Comparison of ENCODE assay signal across 13 cellular contexts in the genomic region with DNA sequence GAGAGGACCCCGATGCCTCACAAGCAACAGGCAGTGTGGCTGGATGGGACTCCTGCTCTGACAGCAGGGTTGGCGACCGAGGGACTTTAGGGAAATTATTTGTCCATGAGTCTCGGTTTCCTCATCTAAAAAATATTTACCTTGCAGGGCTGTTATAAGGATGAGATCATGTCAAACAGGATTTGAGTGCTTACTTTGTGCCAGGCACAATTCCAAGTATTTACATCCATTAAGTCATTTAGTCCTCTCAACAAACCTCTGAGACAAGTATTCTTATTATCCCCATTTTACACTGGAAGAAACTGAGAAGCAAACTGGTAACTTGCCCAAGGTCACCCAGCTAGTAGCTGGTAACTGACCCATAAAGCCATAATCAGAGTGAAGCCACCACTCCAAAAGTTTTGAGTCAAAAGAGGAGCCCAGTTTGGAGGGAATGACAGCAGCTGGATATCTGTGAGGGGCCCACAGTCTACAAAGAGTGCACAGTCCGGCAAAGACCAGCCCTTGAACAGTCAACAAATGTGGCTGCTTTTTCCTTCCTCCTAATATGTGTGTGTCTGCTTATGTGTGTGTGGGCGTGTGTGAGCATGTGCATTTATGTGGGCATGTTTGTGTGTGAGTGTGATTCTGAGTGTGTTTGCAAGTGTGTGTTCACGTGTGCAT.
A peak's percentile ranks its signal among the peaks of the same experiment; 100 is the strongest.
DNase-seq lines count a peak whose midpoint lies in the region; TF ChIP-seq lines count a peak whose summit lies in the region.
"Had no signal": no experiment of that assay in that cellular context is flagged by ENCODE, and none has a peak within 500 bp of the region (broad histone marks: within the 10 kb centered on the region; RNA-seq: fewer than 3 reads in every experiment).

No MANE protein-coding gene starts in this region.

- intact Hi-C loops in head of caudate nucleus (cut with DNase I) = no loop called here

- no peaks in the 10 kb centered on the region for H3K27me3 Mint-ChIP-seq in T-helper 2 cell treated with Interferon-gamma antibody and Interleukin-4, amounts not matched to agents 5 μg/mL and 100 μg/mL, for 36 hours (ENCODE audit: low read depth)

- no peaks in the 10 kb centered on the region for H3K9me3 ChIP-seq in WERI-Rb-1 (ENCODE audit: severe bottlenecking)
- H3K9me3 ChIP-seq: vagina had no signal

- no peak overlapping the region for H3K4me3 ChIP-seq in foreskin fibroblast (ENCODE audit: low read depth in 1 of 2, low read length in 2 of 2)
- no peak overlapping the region for H3K4me3 ChIP-seq in WERI-Rb-1 (ENCODE audit: low read depth, low read length)
- H3K4me3 ChIP-seq: vagina had no signal

- H3K27me3 ChIP-seq in WERI-Rb-1 (ENCODE audit: insufficient read depth, low read depth, severe bottlenecking) = no peaks in the 10 kb centered on the region
- H3K27me3 ChIP-seq: vagina had no signal

- POLR2A ChIA-PET in RWPE1 (lab: Yijun Ruan, JAX; ENCODE audit: low non-redundant PET) = no interaction called here

- H3K27ac ChIP-seq in RWPE1 (no peak overlapping the region), WERI-Rb-1 (no peak overlapping the region)
- H3K27ac ChIP-seq: vagina had no signal

- peaks cover 22% of the 10 kb centered on the region for H3K9me3 Mint-ChIP-seq in T-helper 2 cell treated with Interferon-gamma antibody and Interleukin-4, amounts not matched to agents 5 μg/mL and 100 μg/mL, for 36 hours

- TF ChIP-seq CTCF in RWPE1 (conservative IDR thresholded peaks at IDR 0.05; ENCODE audit: low read depth) (no peak), foreskin fibroblast (IDR thresholded peaks at IDR 0.05; ENCODE audit: low read depth, low read length) (no peak), WERI-Rb-1 (IDR thresholded peaks at IDR 0.05; ENCODE audit: low read depth, low read length) (no peak)

- no peak overlapping the region for H3K27ac Mint-ChIP-seq in T-helper 2 cell treated with Interferon-gamma antibody and Interleukin-4, amounts not matched to agents 5 μg/mL and 100 μg/mL, for 36 hours
- H3K27ac Mint-ChIP-seq: activated CD8-positive, alpha-beta T cell treated with anti-CD3 and anti-CD28 coated beads, Interleukin-2, amount 10 ng/mL, durations not matched to agents 7 days and 5 days had no signal

- DNase-seq in AG08396 (ENCODE audit: low spot score) = peak; percentile 25
- DNase-seq in HT1080 (ENCODE audit: low read depth) = peak; percentile 46
- peak; percentile 48 for DNase-seq in RWPE1 (ENCODE audit: low spot score)
- peak; percentile 29 to 58 for DNase-seq in foreskin fibroblast
- no peak for DNase-seq in head of caudate nucleus
- DNase-seq in effector CD4-positive, alpha-beta T cell = no peak
- no peak for DNase-seq in WERI-Rb-1
- DNase-seq in T-helper 2 cell treated with Interferon-gamma antibody and Interleukin-4, amounts not matched to agents 5 μg/mL and 100 μg/mL, for 36 hours (ENCODE audit: low spot score) = no peak
- DNase-seq: activated CD8-positive, alpha-beta T cell treated with anti-CD3 and anti-CD28 coated beads, Interleukin-2, amount 10 ng/mL, durations not matched to agents 7 days and 5 days; activated gamma-delta T cell treated with Interleukin-2 at 50 U/mL for 16 hours; central memory CD4-positive, alpha-beta T cell; GDM1 had no signal

- no peak overlapping the region for H3K4me3 Mint-ChIP-seq in T-helper 2 cell treated with Interferon-gamma antibody and Interleukin-4, amounts not matched to agents 5 μg/mL and 100 μg/mL, for 36 hours
- H3K4me3 Mint-ChIP-seq: activated CD8-positive, alpha-beta T cell treated with anti-CD3 and anti-CD28 coated beads, Interleukin-2, amount 10 ng/mL, durations not matched to agents 7 days and 5 days had no signal

- no peaks in the 10 kb centered on the region for H3K36me3 Mint-ChIP-seq in T-helper 2 cell treated with Interferon-gamma antibody and Interleukin-4, amounts not matched to agents 5 μg/mL and 100 μg/mL, for 36 hours (ENCODE audit: low read depth)

- no peaks in the 10 kb centered on the region for H3K36me3 ChIP-seq in WERI-Rb-1
- H3K36me3 ChIP-seq: vagina had no signal

- H3K4me1 Mint-ChIP-seq in T-helper 2 cell treated with Interferon-gamma antibody and Interleukin-4, amounts not matched to agents 5 μg/mL and 100 μg/mL, for 36 hours (ENCODE audit: low read depth) = no peaks in the 10 kb centered on the region

- CTCF ChIA-PET in RWPE1 (lab: Yijun Ruan, JAX) = interaction anchor here (0.6 kb wide), 2 partner anchors 182 to 961 kb away, joined by 3 to 4 read pairs; no protein-coding TSS in a partner anchor

Comparison
In these comparisons a context has a peak if more than half of its experiments do, and no peak if none do; other contexts are left out.
1. DNase-seq: peak in AG08396 (single experiment), HT1080 (single experiment), RWPE1 (single experiment) and foreskin fibroblast (2 of 2); none in head of caudate nucleus (0 of 42), effector CD4-positive, alpha-beta T cell (single experiment), WERI-Rb-1 (single experiment) and T-helper 2 cell treated with Interferon-gamma antibody and Interleukin-4, amounts not matched to agents 5 μg/mL and 100 μg/mL, for 36 hours (single experiment).